Comparison of ENCODE assay signal across 17 cellular contexts in the genomic region with DNA sequence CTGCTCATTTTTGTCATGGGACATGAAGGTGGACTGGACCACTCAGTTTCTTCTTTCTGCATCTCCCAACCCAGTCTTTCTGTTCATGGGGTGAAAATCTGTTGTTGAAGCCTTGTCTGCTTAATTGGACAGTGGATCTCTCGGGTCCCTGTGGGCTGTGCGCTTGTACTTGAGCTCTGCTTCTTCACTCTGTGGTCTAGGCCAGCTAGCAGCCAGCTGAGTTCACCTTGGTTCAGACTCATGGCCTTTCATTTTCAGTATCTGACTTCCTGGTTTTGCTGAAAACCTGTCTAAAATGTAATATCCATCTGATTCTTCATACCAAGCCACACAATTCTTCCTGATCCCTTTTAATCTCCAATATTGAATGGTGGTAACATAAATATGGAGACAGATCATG.
DNase-seq lines count a peak whose midpoint lies in the region; ATAC-seq, FAIRE-seq and TF ChIP-seq lines count a peak whose summit lies in the region.
"Had no signal": no experiment of that assay in that cellular context is flagged by ENCODE, and none has a peak within 500 bp of the region (broad histone marks: within the 10 kb centered on the region; RNA-seq: fewer than 3 reads in every experiment).

No MANE protein-coding gene starts in this region.

- H4K20me1 ChIP-seq in mammary epithelial cell (ENCODE audit: insufficient read depth, low read length) = no peaks in the 10 kb centered on the region
- no peaks in the 10 kb centered on the region for H4K20me1 ChIP-seq in KMS-11 (ENCODE audit: insufficient read depth)

- no peak for DNase-seq in mammary epithelial cell
- DNase-seq in MCF 10A (ENCODE audit: unreplicated experiment) = no peak
- DNase-seq in upper lobe of right lung = no peak
- DNase-seq in GM12891 (ENCODE audit: insufficient read length, low spot score) = no peak
- DNase-seq in ovary = no peak
- DNase-seq in NCI-H146 (lab: John Stamatoyannopoulos, UW) = no peak
- DNase-seq: activated CD4-positive, alpha-beta T cell treated with anti-CD3 and anti-CD28 coated beads for 1 hour; EL; glutamatergic neuron; kidney; NCI-H1694; NCI-H524 treated with DMSO at 0.1 percent for 48 hours; T-cell had no signal

- H3K36me3 Mint-ChIP-seq in MCF 10A (ENCODE audit: insufficient read depth, unreplicated experiment) = peaks cover 6% of the 10 kb centered on the region
- H3K36me3 Mint-ChIP-seq: T-cell had no signal

- H2AFZ ChIP-seq in mammary epithelial cell (ENCODE audit: low read depth, low read length) (peak overlapping the region; percentile 41), KMS-11 (ENCODE audit: low read depth) (peak overlapping the region; percentile 41; the same call in 1 of the 2 replicates)

- no peak for TF ChIP-seq EP300 in ovary (IDR thresholded peaks at IDR 0.05)

- H3K9me3 Mint-ChIP-seq in MCF 10A (ENCODE audit: unreplicated experiment) = no peaks in the 10 kb centered on the region
- H3K9me3 Mint-ChIP-seq: T-cell had no signal

- H3K4me3 Mint-ChIP-seq in MCF 10A (ENCODE audit: unreplicated experiment) = no peak overlapping the region
- H3K4me3 Mint-ChIP-seq: T-cell had no signal

- in situ Hi-C loops in mammary epithelial cell (cut with MboI; ENCODE audit: low sequenced_read_pairs in 2 of 2) = loop anchor here (25.0 kb wide), 1 partner anchor 245 kb away; no protein-coding TSS in a partner anchor

- no peak overlapping the region for H3K27ac Mint-ChIP-seq in MCF 10A (ENCODE audit: low read depth, unreplicated experiment)
- H3K27ac Mint-ChIP-seq: progenitor cell of endocrine pancreas, T-cell had no signal

- BruUV-seq in mammary epithelial cell (replicated peaks; lab: Mats Ljungman, UMichigan) (no TSS peak), MCF 10A (replicated peaks; lab: Mats Ljungman, UMichigan) (no TSS peak)

- H3K4me2 ChIP-seq in mammary epithelial cell (ENCODE audit: insufficient read depth, low read depth, low read length) (no peak overlapping the region), KMS-11 (no peak overlapping the region)

- POLR2A ChIA-PET in MCF 10A (lab: Yijun Ruan, JAX) = no interaction called here

- 96% methylated on average over 2 of the region's 2 CpGs for WGBS in mammary epithelial cell (ENCODE audit: low coverage, missing lambda C conversion rate)
- WGBS in ovary, 3 donors = 74 to 86% (median 84%) methylated on average over 2 of the region's 2 CpGs

- CTCF ChIA-PET in mammary epithelial cell (lab: Charles Lee; ENCODE audit: low non-redundant PET) = no interaction called here
- CTCF ChIA-PET in MCF 10A (lab: Yijun Ruan, JAX) = interaction anchor here (1.1 to 1.3 kb wide), 2 partner anchors 17 kb away, joined by 3 read pairs; no protein-coding TSS in a partner anchor

- TF ChIP-seq POLR2A in GM12891 (IDR thresholded peaks at IDR 0.05; ENCODE audit: low read depth, low read length) = no peak
- TF ChIP-seq POLR2A in ovary (IDR thresholded peaks at IDR 0.05) = no peak

- H3K4me3 ChIP-seq in mammary epithelial cell (replicated peaks in 1 of 3; ENCODE audit: insufficient read depth in 1 of 3, low read depth in 2 of 3, low read length in 3 of 3) (no peak overlapping the region), KMS-11 (IDR thresholded peaks at IDR 0.05; ENCODE audit: insufficient read depth, low read depth, low read length) (no peak overlapping the region), upper lobe of right lung (no peak overlapping the region), ovary (no peak overlapping the region)

- H3K4me1 ChIP-seq in mammary epithelial cell (ENCODE audit: insufficient read depth, low read length) (peaks cover 7% of the 10 kb centered on the region), KMS-11 (ENCODE audit: low read depth, poor library complexity, severe bottlenecking) (no peaks in the 10 kb centered on the region), upper lobe of right lung (no peaks in the 10 kb centered on the region), ovary (ENCODE audit: insufficient read depth) (no peaks in the 10 kb centered on the region)

- ATAC-seq in HG02885 (IDR thresholded peaks at IDR 0.05; ENCODE audit: poor library complexity, unreplicated experiment) = peak; percentile 54
- ATAC-seq in upper lobe of right lung = peak; percentile 40
- ATAC-seq: T-cell had no signal

- H3K9me3 ChIP-seq in mammary epithelial cell (replicated peaks; ENCODE audit: insufficient read depth, low read length) (no peaks in the 10 kb centered on the region), upper lobe of right lung (no peaks in the 10 kb centered on the region), ovary (no peaks in the 10 kb centered on the region)

- H3K27me3 ChIP-seq in mammary epithelial cell (ENCODE audit: insufficient read depth, low read length) = no peaks in the 10 kb centered on the region
- no peaks in the 10 kb centered on the region for H3K27me3 ChIP-seq in KMS-11 (ENCODE audit: insufficient read depth, low read depth)
- H3K27me3 ChIP-seq in upper lobe of right lung = no peaks in the 10 kb centered on the region
- no peaks in the 10 kb centered on the region for H3K27me3 ChIP-seq in ovary

- H3K9ac ChIP-seq in mammary epithelial cell (ENCODE audit: insufficient read depth, low read length) (no peak overlapping the region), KMS-11 (no peak overlapping the region)

- dilution Hi-C loops in mammary epithelial cell (cut with HindIII; ENCODE audit: low sequenced_read_pairs) = no loop called here

- no peaks in the 10 kb centered on the region for H3K27me3 Mint-ChIP-seq in MCF 10A (ENCODE audit: insufficient read depth, unreplicated experiment)
- H3K27me3 Mint-ChIP-seq: T-cell had no signal

- TF ChIP-seq CTCF in mammary epithelial cell (conservative IDR thresholded peaks at IDR 0.05 in 1 of 2, IDR thresholded peaks at IDR 0.05 in 1 of 2; ENCODE audit: extremely low read depth in 1 of 2, insufficient read depth in 1 of 2, low read depth in 1 of 2, low read length in 2 of 2) = no peak
- TF ChIP-seq CTCF in MCF 10A (IDR thresholded peaks at IDR 0.05; ENCODE audit: unreplicated experiment) = no peak
- TF ChIP-seq CTCF in KMS-11 (conservative IDR thresholded peaks at IDR 0.05; ENCODE audit: low read depth, low read length) = no peak
- TF ChIP-seq CTCF in upper lobe of right lung (IDR thresholded peaks at IDR 0.05) = no peak
- no peak for TF ChIP-seq CTCF in ovary (IDR thresholded peaks at IDR 0.05)

- H3K4me1 Mint-ChIP-seq in MCF 10A (ENCODE audit: insufficient read depth, unreplicated experiment) = no peaks in the 10 kb centered on the region
- H3K4me1 Mint-ChIP-seq: T-cell had no signal

- no peak for FAIRE-seq in GM12891 (lab: Jason Lieb, UNC)
- FAIRE-seq: kidney had no signal

- H3K79me2 ChIP-seq in mammary epithelial cell (ENCODE audit: insufficient read depth, low read length) = no peaks in the 10 kb centered on the region
- H3K79me2 ChIP-seq in KMS-11 (ENCODE audit: insufficient read depth, low read depth) = no peaks in the 10 kb centered on the region

- H3K36me3 ChIP-seq in mammary epithelial cell (ENCODE audit: insufficient read depth, low read length) (no peaks in the 10 kb centered on the region), KMS-11 (ENCODE audit: insufficient read depth) (no peaks in the 10 kb centered on the region), upper lobe of right lung (peaks cover 79% of the 10 kb centered on the region), ovary (no peaks in the 10 kb centered on the region)

- intact Hi-C loops in mammary epithelial cell (cut with micrococcal nuclease) (no loop called here), MCF 10A (cut with micrococcal nuclease) (no loop called here), upper lobe of right lung (cut with DNase I) (no loop called here), ovary (cut with DNase I) (no loop called here)

- H3K27ac ChIP-seq in mammary epithelial cell (ENCODE audit: insufficient read depth, low read depth, low read length) (no peak overlapping the region), KMS-11 (no peak overlapping the region), upper lobe of right lung (no peak overlapping the region), ovary (no peak overlapping the region)
- H3K27ac ChIP-seq: 22Rv1 had no signal

TF ChIP-seq in GM12891, 5 proteins besides CTCF, POLR2A, EP300 and RAD21:
- TF ChIP-seq POU2F2 (IDR thresholded peaks at IDR 0.05; ENCODE audit: low read depth, low read length) (no peak), SPI1 (IDR thresholded peaks at IDR 0.05; ENCODE audit: low read depth, low read length) (no peak), TAF1 (IDR thresholded peaks at IDR 0.05; ENCODE audit: low read depth, low read length) (no peak)
TF ChIP-seq in GM12891: peak in this region for 0.
